ENCODE assay signal across 21 cellular contexts in the genomic region with DNA sequence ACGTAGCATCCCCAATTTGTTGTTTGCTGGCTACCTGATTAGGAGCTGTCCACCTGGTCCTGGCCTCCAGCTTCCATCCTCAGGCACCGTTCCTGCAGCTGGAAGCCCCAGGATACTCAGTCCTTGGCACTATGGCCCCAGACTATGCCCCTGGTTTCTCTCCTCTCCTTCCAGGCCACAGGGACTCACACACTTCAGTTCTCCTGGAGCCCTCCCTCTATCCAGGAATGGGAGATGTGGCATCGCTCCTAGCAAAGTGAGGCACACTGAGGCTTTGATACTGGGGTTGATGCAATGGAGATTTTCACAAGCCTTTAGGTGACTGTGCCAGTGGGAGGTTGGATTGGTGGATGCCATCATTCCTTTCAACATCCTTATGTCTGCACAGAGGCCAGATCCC.
"Had no signal": no experiment of that assay in that cellular context is flagged by ENCODE, and none has a peak within 500 bp of the region (broad histone marks: within the 10 kb centered on the region; RNA-seq: fewer than 3 reads in every experiment).

No MANE protein-coding gene starts in this region.

- H3K4me3 Mint-ChIP-seq: activated naive CD4-positive, alpha-beta T cell treated with anti-CD3 and anti-CD28 coated beads, Interleukin-2, amount 50 U/mL, for 24 hours; activated naive CD8-positive, alpha-beta T cell treated with anti-CD3 and anti-CD28 coated beads, Interleukin-2, amount 50 U/mL, for 24 hours; dendritic cell treated with granulocyte-macrophage colony-stimulating factor and Interleukin-4, amounts not matched to agents 40 ng/mL and 50 ng/mL, for 4 days; nephron; stimulated activated memory B cell treated with anti-CD40 and anti-IgM and Interleukin-4, amounts not matched to agents 10 μg/mL and 1 μg/mL and 100 μg/mL, for 72 hours; stimulated activated naive CD8-positive, alpha-beta T cell treated with anti-CD3 and anti-CD28 coated beads, Interleukin-15, amount 100 ng/mL, for 72 hours had no signal

- H3K4me1 Mint-ChIP-seq: activated naive CD4-positive, alpha-beta T cell treated with anti-CD3 and anti-CD28 coated beads, Interleukin-2, amount 50 U/mL, for 24 hours; activated naive CD8-positive, alpha-beta T cell treated with anti-CD3 and anti-CD28 coated beads, Interleukin-2, amount 50 U/mL, for 24 hours; stimulated activated naive CD8-positive, alpha-beta T cell treated with anti-CD3 and anti-CD28 coated beads, Interleukin-15, amount 100 ng/mL, for 72 hours had no signal

- H3K27ac ChIP-seq: epithelial cell of prostate, right lobe of liver, thyroid gland, upper lobe of left lung, VCaP had no signal

- H3K4me3 ChIP-seq: mucosa of descending colon, right lobe of liver, thyroid gland, upper lobe of left lung had no signal

- H3K9me3 Mint-ChIP-seq: activated naive CD4-positive, alpha-beta T cell treated with anti-CD3 and anti-CD28 coated beads, Interleukin-2, amount 50 U/mL, for 24 hours; activated naive CD8-positive, alpha-beta T cell treated with anti-CD3 and anti-CD28 coated beads, Interleukin-2, amount 50 U/mL, for 24 hours; activated T-helper 2 cell treated with anti-CD3 and anti-CD28 coated beads, Interferon-gamma antibody, Interleukin-2, Interleukin-4, amounts not matched to agents 10 μg/mL and 5 μg/mL and 100 μg/mL, durations not matched to agents 14 hours and 24 hours and 36 hours; dendritic cell treated with granulocyte-macrophage colony-stimulating factor and Interleukin-4, amounts not matched to agents 40 ng/mL and 50 ng/mL, for 4 days had no signal

- H3K36me3 Mint-ChIP-seq: activated naive CD4-positive, alpha-beta T cell treated with anti-CD3 and anti-CD28 coated beads, Interleukin-2, amount 50 U/mL, for 24 hours; stimulated activated memory B cell treated with anti-CD40 and anti-IgM and Interleukin-4, amounts not matched to agents 10 μg/mL and 1 μg/mL and 100 μg/mL, for 72 hours had no signal

- H3K27ac Mint-ChIP-seq: activated naive CD4-positive, alpha-beta T cell treated with anti-CD3 and anti-CD28 coated beads, Interleukin-2, amount 50 U/mL, for 24 hours; activated naive CD8-positive, alpha-beta T cell treated with anti-CD3 and anti-CD28 coated beads, Interleukin-2, amount 50 U/mL, for 24 hours; activated T-helper 2 cell treated with anti-CD3 and anti-CD28 coated beads, Interferon-gamma antibody, Interleukin-2, Interleukin-4, amounts not matched to agents 10 μg/mL and 5 μg/mL and 100 μg/mL, durations not matched to agents 14 hours and 24 hours and 36 hours; dendritic cell treated with granulocyte-macrophage colony-stimulating factor and Interleukin-4, amounts not matched to agents 40 ng/mL and 50 ng/mL, for 4 days; nephron; stimulated activated memory B cell treated with anti-CD40 and anti-IgM and Interleukin-4, amounts not matched to agents 10 μg/mL and 1 μg/mL and 100 μg/mL, for 72 hours; stimulated activated naive CD8-positive, alpha-beta T cell treated with anti-CD3 and anti-CD28 coated beads, Interleukin-15, amount 100 ng/mL, for 72 hours had no signal

- H3K27me3 ChIP-seq: right lobe of liver, thyroid gland, upper lobe of left lung had no signal

- DNase-seq: activated CD4-positive, alpha-beta T cell treated with anti-CD3 and anti-CD28 coated beads for 48 hours; activated naive CD8-positive, alpha-beta T cell treated with anti-CD3 and anti-CD28 coated beads, Interleukin-2, amount 50 U/mL, for 24 hours; amygdala; central memory CD4-positive, alpha-beta T cell; effector CD4-positive, alpha-beta T cell; left ventricle myocardium superior; mucosa of descending colon; small intestine; stimulated activated naive CD8-positive, alpha-beta T cell treated with anti-CD3 and anti-CD28 coated beads, Interleukin-15, amount 100 ng/mL, for 72 hours; substantia nigra; thyroid gland; upper lobe of left lung had no signal

- H3K4me1 ChIP-seq: right lobe of liver, thyroid gland, upper lobe of left lung had no signal

- H3K36me3 ChIP-seq: right lobe of liver, thyroid gland, upper lobe of left lung had no signal

- ATAC-seq: activated CD4-positive, CD25-positive, alpha-beta regulatory T cell treated with anti-CD3 and anti-CD28 coated beads, Interleukin-2, amount 50 U/mL, for 24 hours; activated naive CD8-positive, alpha-beta T cell treated with anti-CD3 and anti-CD28 coated beads, Interleukin-2, amount 50 U/mL, for 24 hours; left ventricle myocardium superior; mucosa of descending colon; stimulated activated naive CD8-positive, alpha-beta T cell treated with anti-CD3 and anti-CD28 coated beads, Interleukin-15, amount 100 ng/mL, for 72 hours had no signal

- H3K9me3 ChIP-seq: mucosa of descending colon, right lobe of liver, thyroid gland, upper lobe of left lung had no signal
